1 cellular context compared by ENCODE assay signal in the genomic region with DNA sequence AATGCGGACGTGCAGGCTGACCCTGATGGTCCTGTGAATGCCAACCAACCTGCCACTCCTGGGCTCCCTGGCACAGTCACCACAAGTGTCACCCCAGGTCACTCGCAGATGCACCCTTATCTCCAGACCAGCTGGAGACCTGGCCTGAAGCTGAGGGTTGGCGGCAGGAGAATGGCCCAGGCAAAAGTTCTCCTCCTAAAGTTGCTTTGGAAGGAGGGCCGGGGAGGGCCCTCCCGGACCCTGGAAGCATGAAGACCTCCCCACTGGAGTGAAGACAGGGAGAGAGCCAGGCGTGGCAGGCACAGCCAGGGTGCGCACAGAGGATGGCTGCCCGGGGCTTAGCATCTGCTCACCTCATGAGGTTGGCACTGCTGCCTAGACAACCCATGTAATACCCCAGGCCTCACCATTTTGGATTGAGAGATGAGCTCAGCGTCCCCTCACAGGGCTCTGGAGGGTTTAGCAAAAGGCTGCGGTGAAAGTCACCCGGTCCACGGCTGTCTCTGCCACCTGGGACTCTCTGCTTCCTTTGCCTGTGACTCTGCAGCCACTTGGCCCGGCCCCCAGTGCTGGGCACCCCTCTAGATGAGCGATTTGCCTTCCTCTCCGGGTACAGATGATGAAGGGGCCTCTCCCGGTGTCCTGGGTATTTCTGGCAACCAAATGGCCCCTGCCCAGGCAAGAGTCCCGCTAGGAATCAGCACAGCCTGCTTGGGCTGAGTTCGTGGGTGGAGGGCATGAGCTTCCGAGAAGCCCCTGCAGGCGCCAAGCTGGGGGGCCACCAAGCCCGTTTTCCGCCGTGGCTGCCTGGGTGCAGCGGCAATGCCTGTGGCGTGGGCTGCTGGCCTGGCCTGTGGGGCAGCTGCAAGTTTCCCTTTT.
TF ChIP-seq lines count a peak whose summit lies in the region.

No MANE protein-coding gene starts in this region.

TF ChIP-seq in K562, 482 proteins besides CTCF, POLR2A, EP300 and RAD21 (continued from another document):
- TF ChIP-seq, protein P1, sequence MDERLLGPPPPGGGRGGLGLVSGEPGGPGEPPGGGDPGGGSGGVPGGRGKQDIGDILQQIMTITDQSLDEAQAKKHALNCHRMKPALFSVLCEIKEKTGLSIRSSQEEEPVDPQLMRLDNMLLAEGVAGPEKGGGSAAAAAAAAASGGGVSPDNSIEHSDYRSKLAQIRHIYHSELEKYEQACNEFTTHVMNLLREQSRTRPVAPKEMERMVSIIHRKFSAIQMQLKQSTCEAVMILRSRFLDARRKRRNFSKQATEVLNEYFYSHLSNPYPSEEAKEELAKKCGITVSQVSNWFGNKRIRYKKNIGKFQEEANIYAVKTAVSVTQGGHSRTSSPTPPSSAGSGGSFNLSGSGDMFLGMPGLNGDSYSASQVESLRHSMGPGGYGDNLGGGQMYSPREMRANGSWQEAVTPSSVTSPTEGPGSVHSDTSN (CRISPR knock-in tag; IDR thresholded peaks at IDR 0.05; ENCODE audit: low read depth) = 0 out of 2 replicates have a peak, but pooled peaks have one; percentile 0
- TF ChIP-seq, protein P1 (tag; conservative IDR thresholded peaks at IDR 0.05; ENCODE audit: low read depth) = no peak
- TF ChIP-seq ZNF347 (CRISPR knock-in tag; IDR thresholded peaks at IDR 0.05; ENCODE audit: low read depth) (no peak), ESRRA (IDR thresholded peaks at IDR 0.05; ENCODE audit: borderline replicate concordance, low read depth) (0 out of 2 replicates have a peak, but pooled peaks have one; percentile 10), ZNF282 (CRISPR knock-in tag; IDR thresholded peaks at IDR 0.05) (peak; percentile 82; the same call in 1 of the 2 replicates), ZNF121 (CRISPR knock-in tag; conservative IDR thresholded peaks at IDR 0.05) (no peak), KDM5B (IDR thresholded peaks at IDR 0.05; ENCODE audit: insufficient replicate concordance, low read depth, low read length) (no peak), HMGN3 (IDR thresholded peaks at IDR 0.05; ENCODE audit: borderline replicate concordance, extremely low read depth, insufficient read length, low read depth, low read length) (peak; percentile 51), CREB1 (IDR thresholded peaks at IDR 0.05) (no peak), CREB1 (CRISPR knock-in tag; IDR thresholded peaks at IDR 0.05) (peak; percentile 45; the same call in 1 of the 2 replicates), THRAP3 (IDR thresholded peaks at IDR 0.05; ENCODE audit: borderline replicate concordance) (no peak), TCF7L2 (IDR thresholded peaks at IDR 0.05; ENCODE audit: low read depth, low read length) (no peak), TAF9B (IDR thresholded peaks at IDR 0.05; ENCODE audit: partially characterized antibody) (no peak), FOXA3 (CRISPR knock-in tag; conservative IDR thresholded peaks at IDR 0.05 in 1 of 2, IDR thresholded peaks at IDR 0.05 in 1 of 2) (no peak), HNRNPL (IDR thresholded peaks at IDR 0.05; ENCODE audit: low read depth, low read length) (no peak), CAMTA2 (CRISPR knock-in tag; conservative IDR thresholded peaks at IDR 0.05) (0 out of 2 replicates have a peak, but pooled peaks have one; percentile 5), NFIC (IDR thresholded peaks at IDR 0.05) (no peak), MEF2A (IDR thresholded peaks at IDR 0.05; ENCODE audit: control insufficient read depth, low read depth, low read length) (no peak), CBX3 (IDR thresholded peaks at IDR 0.05; ENCODE audit: borderline replicate concordance in 1 of 2, low read length in 2 of 2) (peak in 1 of 2 experiments; percentile 48; a peak in 1 of 3 replicates)
- TF ChIP-seq, protein P2, sequence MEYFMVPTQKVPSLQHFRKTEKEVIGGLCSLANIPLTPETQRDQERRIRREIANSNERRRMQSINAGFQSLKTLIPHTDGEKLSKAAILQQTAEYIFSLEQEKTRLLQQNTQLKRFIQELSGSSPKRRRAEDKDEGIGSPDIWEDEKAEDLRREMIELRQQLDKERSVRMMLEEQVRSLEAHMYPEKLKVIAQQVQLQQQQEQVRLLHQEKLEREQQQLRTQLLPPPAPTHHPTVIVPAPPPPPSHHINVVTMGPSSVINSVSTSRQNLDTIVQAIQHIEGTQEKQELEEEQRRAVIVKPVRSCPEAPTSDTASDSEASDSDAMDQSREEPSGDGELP (CRISPR knock-in tag; IDR thresholded peaks at IDR 0.05; ENCODE audit: borderline replicate concordance) = peak; percentile 76; the same call in 1 of the 2 replicates
- TF ChIP-seq, protein P3, sequence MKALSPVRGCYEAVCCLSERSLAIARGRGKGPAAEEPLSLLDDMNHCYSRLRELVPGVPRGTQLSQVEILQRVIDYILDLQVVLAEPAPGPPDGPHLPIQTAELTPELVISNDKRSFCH (CRISPR knock-in tag; IDR thresholded peaks at IDR 0.05) = no peak
- TF ChIP-seq, protein P3 (tag; IDR thresholded peaks at IDR 0.05) = no peak; the same call in 1 of the 2 replicates
- TF ChIP-seq, protein P4, sequence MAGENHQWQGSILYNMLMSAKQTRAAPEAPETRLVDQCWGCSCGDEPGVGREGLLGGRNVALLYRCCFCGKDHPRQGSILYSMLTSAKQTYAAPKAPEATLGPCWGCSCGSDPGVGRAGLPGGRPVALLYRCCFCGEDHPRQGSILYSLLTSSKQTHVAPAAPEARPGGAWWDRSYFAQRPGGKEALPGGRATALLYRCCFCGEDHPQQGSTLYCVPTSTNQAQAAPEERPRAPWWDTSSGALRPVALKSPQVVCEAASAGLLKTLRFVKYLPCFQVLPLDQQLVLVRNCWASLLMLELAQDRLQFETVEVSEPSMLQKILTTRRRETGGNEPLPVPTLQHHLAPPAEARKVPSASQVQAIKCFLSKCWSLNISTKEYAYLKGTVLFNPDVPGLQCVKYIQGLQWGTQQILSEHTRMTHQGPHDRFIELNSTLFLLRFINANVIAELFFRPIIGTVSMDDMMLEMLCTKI (IDR thresholded peaks at IDR 0.05; ENCODE audit: partially characterized antibody) = no peak
